ENCODE assay signal across 8 cellular contexts in the genomic region with DNA sequence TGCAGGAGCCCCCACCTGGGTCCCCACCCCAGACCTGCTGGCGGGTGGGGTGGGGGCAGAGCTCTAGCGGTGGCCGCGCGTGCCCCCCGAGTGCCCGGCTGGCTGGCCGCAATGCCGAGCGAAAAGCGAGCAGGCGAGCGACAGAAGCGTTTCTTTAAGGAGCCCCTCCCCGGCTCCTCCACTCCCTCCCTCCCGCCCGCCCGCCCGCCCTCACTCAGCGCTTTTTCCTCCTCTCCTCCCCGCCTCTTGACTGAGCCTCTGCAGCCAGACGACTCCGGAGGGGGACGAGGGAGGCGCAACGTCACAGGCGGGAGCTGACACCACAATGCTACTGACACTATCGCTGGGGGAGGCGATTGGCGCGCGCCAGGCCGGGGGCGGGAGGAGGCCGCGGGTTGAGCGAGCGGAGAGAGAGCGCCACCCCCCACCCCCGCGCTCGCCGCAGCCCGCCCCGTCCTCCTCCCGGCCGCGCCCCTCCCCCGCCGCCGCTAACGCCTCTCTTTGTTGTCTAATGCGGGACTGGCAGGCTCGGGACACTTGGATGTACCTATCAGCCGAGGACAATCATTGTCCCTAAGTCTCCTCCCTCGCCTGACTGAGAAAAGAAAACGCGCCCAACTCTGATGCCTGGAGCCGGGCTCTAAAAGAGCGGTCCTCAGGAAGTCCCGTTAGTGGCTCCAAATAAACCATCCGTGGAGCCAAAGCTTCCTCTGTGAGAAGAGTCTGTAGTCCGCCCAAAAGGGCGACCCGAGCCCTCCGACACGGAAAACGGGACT. TPM values are rescaled to one million over a fixed set of nuclear protein-coding genes. Genes with fewer than 3 reads are reported as not detected.
DNase-seq lines count a peak whose midpoint lies in the region; ATAC-seq and TF ChIP-seq lines count a peak whose summit lies in the region.

Gene MEX3B, minus strand, starts transcription at position 127 of the 776 bp plus-strand sequence. CDS start 313 bp downstream, outside the sequence.

- H3K4me1 Mint-ChIP-seq in activated naive CD4-positive, alpha-beta T cell treated with anti-CD3 and anti-CD28 coated beads, Interleukin-2, amount 50 U/mL, for 24 hours: no peaks in the 10 kb centered on the region

- ATAC-seq in HG02610 (IDR thresholded peaks at IDR 0.05; ENCODE audit: unreplicated experiment): peak; percentile 64

- no peak for TF ChIP-seq CTCF in SK-N-SH (IDR thresholded peaks at IDR 0.05)

- peak within 1 kb of the TSS; percentile 93 to 99 for H3K27ac ChIP-seq in SK-N-SH (ENCODE audit: low read depth in 2 of 2, low read length in 1 of 2)

- peak within 1 kb of the TSS; percentile 95 to 99 for H3K4me3 ChIP-seq in SK-N-SH (ENCODE audit: low read depth in 2 of 2, low read length in 1 of 2)

- peaks cover 30% of the 10 kb centered on the region for H4K20me1 ChIP-seq in SK-N-SH (ENCODE audit: insufficient read depth)

- no peaks in the 10 kb centered on the region for H3K36me3 Mint-ChIP-seq in activated naive CD4-positive, alpha-beta T cell treated with anti-CD3 and anti-CD28 coated beads, Interleukin-2, amount 50 U/mL, for 24 hours

- H3K4me2 ChIP-seq in SK-N-SH: peak within 1 kb of the TSS; percentile 92

- H3K79me2 ChIP-seq in SK-N-SH (ENCODE audit: insufficient read depth): peaks cover 43% of the 10 kb centered on the region

- POLR2A ChIA-PET in SK-N-SH (lab: Yijun Ruan, JAX): interaction anchor here (0.6 to 1.7 kb wide), 13 partner anchors 66 to 634 kb away, joined by 3 to 6 read pairs (median 3); partner anchors contain the start of genes EFL1, RPS17 and SAXO2

- peaks cover 22 to 25% of the 10 kb centered on the region in 2 experiments for H3K36me3 ChIP-seq in SK-N-SH (replicated peaks in 1 of 2; ENCODE audit: control insufficient read depth in 1 of 2, insufficient read depth in 2 of 2, low read length in 1 of 2)

- peaks cover 6% of the 10 kb centered on the region for H3K27me3 Mint-ChIP-seq in activated naive CD4-positive, alpha-beta T cell treated with anti-CD3 and anti-CD28 coated beads, Interleukin-2, amount 50 U/mL, for 24 hours

- no peaks in the 10 kb centered on the region for H3K9me3 ChIP-seq in SK-N-SH

- H3K27ac Mint-ChIP-seq in activated naive CD4-positive, alpha-beta T cell treated with anti-CD3 and anti-CD28 coated beads, Interleukin-2, amount 50 U/mL, for 24 hours: peak within 1 kb of the TSS; percentile 83

- peaks cover 24% of the 10 kb centered on the region for H3F3A ChIP-seq in SK-N-SH (replicated peaks; ENCODE audit: insufficient read depth)

- CTCF ChIA-PET in SK-N-SH (lab: Yijun Ruan, JAX): interaction anchor here (0.6 to 4.7 kb wide), 17 partner anchors 14 to 727 kb away, joined by 3 to 29 read pairs (median 3); no protein-coding TSS in a partner anchor

- H3K4me1 ChIP-seq in SK-N-SH (ENCODE audit: control insufficient read depth in 1 of 2, insufficient read depth in 2 of 2, low read depth in 1 of 2, low read length in 1 of 2): peaks cover 6 to 24% of the 10 kb centered on the region in 2 experiments; a peak in 2 of 4 replicates

- TF ChIP-seq EP300 in SK-N-SH (IDR thresholded peaks at IDR 0.05; ENCODE audit: borderline replicate concordance in 1 of 2, low read depth in 1 of 2, low read length in 1 of 2): no peak

- 2% methylated on average over 37 of the region's 68 CpGs for WGBS in SK-N-SH (ENCODE audit: low lambda C conversion rate)

- H2AFZ ChIP-seq in SK-N-SH (ENCODE audit: low read depth): peak within 1 kb of the TSS; percentile 80; the same call in 1 of the 2 replicates

- no peak for TF ChIP-seq RAD21 in SK-N-SH (IDR thresholded peaks at IDR 0.05; ENCODE audit: low read length)

- H3K27me3 ChIP-seq in SK-N-SH (ENCODE audit: insufficient read depth): no peaks in the 10 kb centered on the region

- peak within 1 kb of the TSS; percentile 91 for H3K4me3 Mint-ChIP-seq in activated naive CD4-positive, alpha-beta T cell treated with anti-CD3 and anti-CD28 coated beads, Interleukin-2, amount 50 U/mL, for 24 hours

- H3K9me2 ChIP-seq in SK-N-SH: no peaks in the 10 kb centered on the region

- no peaks in the 10 kb centered on the region for H3K9me3 Mint-ChIP-seq in activated naive CD4-positive, alpha-beta T cell treated with anti-CD3 and anti-CD28 coated beads, Interleukin-2, amount 50 U/mL, for 24 hours

- peak within 1 kb of the TSS; percentile 94 for H3K9ac ChIP-seq in SK-N-SH

- peak; percentile 90 for DNase-seq in GF-D8 (lab: John Stamatoyannopoulos, UW)
- peak; percentile 93 for DNase-seq in NCI-H1048 (lab: John Stamatoyannopoulos, UW)
- DNase-seq in SK-N-SH: peak; percentile 92
- DNase-seq in globus pallidus (ENCODE audit: low spot score): peak; percentile 98
- DNase-seq in nucleus accumbens (lab: John Stamatoyannopoulos, UW): peak; percentile 63 to 98 (median 94)
- peak; percentile 93 for DNase-seq in superior temporal gyrus (ENCODE audit: extremely low spot score)

TF ChIP-seq in SK-N-SH, 30 proteins besides CTCF, POLR2A, EP300 and RAD21 (continues in another document):
- no peak for TF ChIP-seq USF2 (IDR thresholded peaks at IDR 0.05; ENCODE audit: borderline replicate concordance, low read depth, low read length)
- no peak for TF ChIP-seq REST (IDR thresholded peaks at IDR 0.05; ENCODE audit: low read depth, low read length)
- no peak for TF ChIP-seq RXRA (IDR thresholded peaks at IDR 0.05; ENCODE audit: borderline replicate concordance, low read depth)
- TF ChIP-seq CHD2 (IDR thresholded peaks at IDR 0.05; ENCODE audit: low read length, partially characterized antibody): peak; percentile 73
- 0 out of 2 replicates have a peak, but pooled peaks have one; percentile 19 for TF ChIP-seq RFX5 (IDR thresholded peaks at IDR 0.05; ENCODE audit: low read length)
- TF ChIP-seq POLR2AphosphoS5 (IDR thresholded peaks at IDR 0.05; ENCODE audit: low read depth, low read length): no peak; the same call in 1 of the 2 replicates
- TF ChIP-seq GATA2 (CRISPR knock-in tag; IDR thresholded peaks at IDR 0.05): no peak
- no peak for TF ChIP-seq GABPA (IDR thresholded peaks at IDR 0.05; ENCODE audit: low read depth)
- TF ChIP-seq, protein P1, sequence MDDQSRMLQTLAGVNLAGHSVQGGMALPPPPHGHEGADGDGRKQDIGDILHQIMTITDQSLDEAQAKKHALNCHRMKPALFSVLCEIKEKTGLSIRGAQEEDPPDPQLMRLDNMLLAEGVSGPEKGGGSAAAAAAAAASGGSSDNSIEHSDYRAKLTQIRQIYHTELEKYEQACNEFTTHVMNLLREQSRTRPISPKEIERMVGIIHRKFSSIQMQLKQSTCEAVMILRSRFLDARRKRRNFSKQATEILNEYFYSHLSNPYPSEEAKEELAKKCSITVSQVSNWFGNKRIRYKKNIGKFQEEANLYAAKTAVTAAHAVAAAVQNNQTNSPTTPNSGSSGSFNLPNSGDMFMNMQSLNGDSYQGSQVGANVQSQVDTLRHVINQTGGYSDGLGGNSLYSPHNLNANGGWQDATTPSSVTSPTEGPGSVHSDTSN (IDR thresholded peaks at IDR 0.05): peak; percentile 89
- peak; percentile 41; the same call in 1 of the 2 replicates for TF ChIP-seq TAF1 (IDR thresholded peaks at IDR 0.05; ENCODE audit: borderline replicate concordance, low read depth, low read length)
- 0 out of 2 replicates have a peak, but pooled peaks have one; percentile 29 for TF ChIP-seq SIN3A (IDR thresholded peaks at IDR 0.05; ENCODE audit: borderline replicate concordance, low read depth, low read length)
- TF ChIP-seq MXI1 (IDR thresholded peaks at IDR 0.05; ENCODE audit: low read depth, low read length): 0 out of 2 replicates have a peak, but pooled peaks have one; percentile 12
- TF ChIP-seq YY1 (IDR thresholded peaks at IDR 0.05; ENCODE audit: low read depth): no peak; the same call in 1 of the 2 replicates

RNA-seq across cellular contexts. Expression of gene MEX3B, which starts in this region (rescaled TPM):
- polyA plus RNA-seq in SK-N-SH (2012; rRNA removed): 6.2 and 9.3 TPM in 2 replicates
- 4.9 and 6.2 TPM in 2 replicates for polyA plus RNA-seq in SK-N-SH (2012; cell fraction: cytosol; rRNA removed)
- 16.9 and 22.9 TPM in 2 replicates for polyA plus RNA-seq in SK-N-SH (2012; cell fraction: nucleus; rRNA removed)

Comparison
In these comparisons a context has a peak if more than half of its experiments do, and no peak if none do; other contexts are left out.
1. Peak in every context shown above with its lines: DNase-seq, ATAC-seq, H3K4me3 ChIP-seq and H3K27ac ChIP-seq.